21 cellular contexts compared by ENCODE assay signal in the genomic region with DNA sequence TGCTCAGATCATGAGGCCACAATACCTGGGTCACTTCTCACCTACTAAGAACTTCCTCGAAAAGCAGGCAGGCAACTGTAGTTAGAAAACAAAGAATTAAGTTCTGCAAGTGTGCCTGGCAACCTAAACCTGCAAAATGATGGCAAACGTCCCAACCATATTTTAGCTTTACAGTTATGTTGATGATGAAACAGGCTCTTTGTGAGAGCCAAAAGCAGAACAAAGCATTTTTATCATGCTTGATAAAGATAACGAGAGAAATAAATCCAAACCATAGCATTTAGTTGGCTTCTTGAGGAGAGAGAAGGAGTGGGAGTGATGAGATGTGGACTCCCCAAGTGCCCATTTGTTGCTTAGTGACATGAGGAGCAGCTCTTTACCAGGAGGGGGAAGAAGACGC.
"Had no signal": no experiment of that assay in that cellular context is flagged by ENCODE, and none has a peak within 500 bp of the region (broad histone marks: within the 10 kb centered on the region; RNA-seq: fewer than 3 reads in every experiment).

No MANE protein-coding gene starts in this region.

- H3K79me2 ChIP-seq: parathyroid adenoma had no signal

- H3K9ac ChIP-seq: parathyroid adenoma had no signal

- H2AFZ ChIP-seq: parathyroid adenoma had no signal

- H3K27ac ChIP-seq: lower lobe of right lung, neutrophil, parathyroid adenoma, upper lobe of left lung had no signal

- H3K27me3 ChIP-seq: neutrophil, upper lobe of left lung had no signal

- H3K4me1 Mint-ChIP-seq: activated B cell treated with CpG ODN at 0.5 μM for 24 hours; activated CD4-positive, alpha-beta T cell treated with anti-CD3 and anti-CD28 coated beads for 36 hours; natural killer cell had no signal

- H3K4me3 Mint-ChIP-seq: activated B cell treated with CpG ODN at 0.5 μM for 24 hours; activated CD4-positive, alpha-beta T cell treated with anti-CD3 and anti-CD28 coated beads for 36 hours; activated naive CD4-positive, alpha-beta T cell treated with anti-CD3 and anti-CD28 coated beads for 36 hours; natural killer cell had no signal

- H3K27me3 Mint-ChIP-seq: activated B cell treated with CpG ODN at 0.5 μM for 24 hours; activated CD4-positive, alpha-beta T cell treated with anti-CD3 and anti-CD28 coated beads for 36 hours had no signal

- H3K9me3 ChIP-seq: lower lobe of right lung, neutrophil, upper lobe of left lung had no signal

- ATAC-seq: activated CD4-positive, alpha-beta T cell treated with anti-CD3 and anti-CD28 coated beads for 36 hours; left lobe of liver; lower lobe of right lung; natural killer cell; right cardiac atrium; stimulated activated naive CD8-positive, alpha-beta T cell treated with anti-CD3 and anti-CD28 coated beads, Interleukin-15, Interleukin-2, amounts not matched to agents 100 U/mL and 50 U/mL, for 24 hours had no signal

- H3K36me3 ChIP-seq: lower lobe of right lung, neutrophil, upper lobe of left lung had no signal

- H3K4me3 ChIP-seq: lower lobe of right lung, upper lobe of left lung had no signal

- DNase-seq: activated B cell treated with CpG ODN at 0.5 μM for 24 hours; activated CD4-positive, alpha-beta T cell treated with anti-CD3 and anti-CD28 coated beads for 36 hours; activated CD4-positive, alpha-beta T cell treated with anti-CD3 and anti-CD28 coated beads, Interleukin-2, amount 50 U/mL, for 48 hours; activated CD8-positive, alpha-beta memory T cell treated with anti-CD3 and anti-CD28 coated beads, Interleukin-2, amount 50 U/mL, for 48 hours; activated effector memory CD4-positive, alpha-beta T cell treated with Interleukin-2 at 50 U/mL for 16 hours; activated naive CD4-positive, alpha-beta T cell treated with anti-CD3 and anti-CD28 coated beads for 36 hours; activated T-cell treated with anti-CD3 and anti-CD28 coated beads, Interleukin-2, amount 50 U/mL, for 48 hours; cerebellar nuclear complex; cortex of kidney; effector CD8-positive, alpha-beta T cell; foreskin melanocyte; lower lobe of right lung; natural killer cell; right cardiac atrium; stimulated activated CD4-positive, alpha-beta T cell treated with anti-CD3 and anti-CD28 coated beads, Interleukin-4, amount 100 ng/mL, for 4 hours; stimulated activated naive CD8-positive, alpha-beta T cell treated with anti-CD3 and anti-CD28 coated beads, Interleukin-15, Interleukin-2, amounts not matched to agents 100 U/mL and 50 U/mL, for 24 hours; T-helper 9 cell; upper lobe of left lung had no signal

- H3K36me3 Mint-ChIP-seq: natural killer cell had no signal

- H3K4me1 ChIP-seq: lower lobe of right lung, parathyroid adenoma, upper lobe of left lung had no signal

- H3K27ac Mint-ChIP-seq: activated B cell treated with CpG ODN at 0.5 μM for 24 hours; activated CD4-positive, alpha-beta T cell treated with anti-CD3 and anti-CD28 coated beads for 36 hours; activated naive CD4-positive, alpha-beta T cell treated with anti-CD3 and anti-CD28 coated beads for 36 hours; natural killer cell had no signal

- H3K9me3 Mint-ChIP-seq: activated B cell treated with CpG ODN at 0.5 μM for 24 hours; activated naive CD4-positive, alpha-beta T cell treated with anti-CD3 and anti-CD28 coated beads for 36 hours; natural killer cell had no signal
